ENCODE assay signal across 24 cellular contexts in genomic region chr10:55641601-55642000, GRCh38.
A peak's percentile ranks its signal among the peaks of the same experiment; 100 is the strongest.
DNase-seq lines count a peak whose midpoint lies in the region; ATAC-seq and TF ChIP-seq lines count a peak whose summit lies in the region.
"Had no signal": no experiment of that assay in that cellular context is flagged by ENCODE, and none has a peak within 500 bp of the region (broad histone marks: within the 10 kb centered on the region; RNA-seq: fewer than 3 reads in every experiment).

No MANE protein-coding gene starts in this region.

- no peaks in the 10 kb centered on the region for H3K27me3 ChIP-seq in testis
- H3K27me3 ChIP-seq: MG63, SJSA1 had no signal

- H3K36me3 ChIP-seq in testis (ENCODE audit: low read depth, missing control alignments) = no peaks in the 10 kb centered on the region
- H3K36me3 ChIP-seq: MG63, SJSA1 had no signal

- no peak for TF ChIP-seq CTCF in testis (IDR thresholded peaks at IDR 0.05)

- no peaks in the 10 kb centered on the region for H3K4me1 ChIP-seq in testis
- H3K4me1 ChIP-seq: SJSA1 had no signal

- no peak for TF ChIP-seq POLR2A in testis (IDR thresholded peaks at IDR 0.05)

- intact Hi-C loops in testis (cut with DNase I; ENCODE audit: low total_unique reads) = no loop called here

- H3K27ac ChIP-seq in testis = no peak overlapping the region
- H3K27ac ChIP-seq: C4-2B, SJSA1 had no signal

- WGBS in testis, 2 donors = 83 to 97% methylated on average over 1 of the region's 1 CpG

- peak; percentile 29 for DNase-seq in RKO (ENCODE audit: low spot score)
- DNase-seq in HCEC 1CT = no peak
- DNase-seq in CD1c-positive myeloid dendritic cell (ENCODE audit: extremely low spot score) = no peak
- DNase-seq in activated CD8-positive, alpha-beta memory T cell treated with anti-CD3 and anti-CD28 coated beads, Interleukin-2, amount 50 U/mL, for 4 hours = no peak
- no peak for DNase-seq in testis
- DNase-seq: CD8-positive, alpha-beta memory T cell; DND-41; IMR-90; KG1; MG63; NCI-H1048; NCI-H1694; NCI-H2029 treated with DMSO at 0.1 percent for 48 hours; NCI-H446 treated with DMSO at 0.1 percent for 48 hours; NK-92 treated with Interleukin-12 subunit alpha and Interleukin-12 subunit beta, amount 100 ng/mL, for 24 hours; PC-3; Right ventricle myocardium superior; RPMI8226; T-helper 2 cell had no signal

- no peak overlapping the region for H3K4me3 ChIP-seq in testis
- H3K4me3 ChIP-seq: MG63, SJSA1 had no signal

- ATAC-seq in GM21717 (IDR thresholded peaks at IDR 0.05; ENCODE audit: unreplicated experiment) (peak; percentile 90), HG03159 (IDR thresholded peaks at IDR 0.05; ENCODE audit: unreplicated experiment) (peak; percentile 46)
- ATAC-seq: HCT116, PC-3 had no signal

- H3K9me3 ChIP-seq in testis = no peaks in the 10 kb centered on the region
- H3K9me3 ChIP-seq: MG63, SJSA1 had no signal
